In genomic region chr1:206066479-206067171, GRCh38 we compare ENCODE assay signal across 1 cellular context.
TF ChIP-seq lines count a peak whose summit lies in the region.

No MANE protein-coding gene starts in this region.

TF ChIP-seq in K562, 482 proteins besides CTCF, POLR2A, EP300 and RAD21 (continued from another document and continues in another):
- peak in 1 of 3 experiments; percentile 72; a peak in 1 of 6 replicates for TF ChIP-seq ZBTB11 (CRISPR knock-in tag; IDR thresholded peaks at IDR 0.05)
- no peak for TF ChIP-seq RFX7 (CRISPR knock-in tag; IDR thresholded peaks at IDR 0.05)
- TF ChIP-seq POLR2G (IDR thresholded peaks at IDR 0.05; ENCODE audit: low read depth, low read length) = no peak
- TF ChIP-seq VEZF1 (CRISPR knock-in tag; IDR thresholded peaks at IDR 0.05) = peak; percentile 43; the same call in 1 of the 2 replicates
- TF ChIP-seq FOXA3 (CRISPR knock-in tag; conservative IDR thresholded peaks at IDR 0.05 in 1 of 2, IDR thresholded peaks at IDR 0.05 in 1 of 2) = no peak
- TF ChIP-seq ZNF354B (CRISPR knock-in tag; IDR thresholded peaks at IDR 0.05) = no peak
- TF ChIP-seq GMEB1 (CRISPR knock-in tag; IDR thresholded peaks at IDR 0.05) = no peak
- no peak for TF ChIP-seq ZNF507 (tag; conservative IDR thresholded peaks at IDR 0.05)
- TF ChIP-seq, protein P1, sequence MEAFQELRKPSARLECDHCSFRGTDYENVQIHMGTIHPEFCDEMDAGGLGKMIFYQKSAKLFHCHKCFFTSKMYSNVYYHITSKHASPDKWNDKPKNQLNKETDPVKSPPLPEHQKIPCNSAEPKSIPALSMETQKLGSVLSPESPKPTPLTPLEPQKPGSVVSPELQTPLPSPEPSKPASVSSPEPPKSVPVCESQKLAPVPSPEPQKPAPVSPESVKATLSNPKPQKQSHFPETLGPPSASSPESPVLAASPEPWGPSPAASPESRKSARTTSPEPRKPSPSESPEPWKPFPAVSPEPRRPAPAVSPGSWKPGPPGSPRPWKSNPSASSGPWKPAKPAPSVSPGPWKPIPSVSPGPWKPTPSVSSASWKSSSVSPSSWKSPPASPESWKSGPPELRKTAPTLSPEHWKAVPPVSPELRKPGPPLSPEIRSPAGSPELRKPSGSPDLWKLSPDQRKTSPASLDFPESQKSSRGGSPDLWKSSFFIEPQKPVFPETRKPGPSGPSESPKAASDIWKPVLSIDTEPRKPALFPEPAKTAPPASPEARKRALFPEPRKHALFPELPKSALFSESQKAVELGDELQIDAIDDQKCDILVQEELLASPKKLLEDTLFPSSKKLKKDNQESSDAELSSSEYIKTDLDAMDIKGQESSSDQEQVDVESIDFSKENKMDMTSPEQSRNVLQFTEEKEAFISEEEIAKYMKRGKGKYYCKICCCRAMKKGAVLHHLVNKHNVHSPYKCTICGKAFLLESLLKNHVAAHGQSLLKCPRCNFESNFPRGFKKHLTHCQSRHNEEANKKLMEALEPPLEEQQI (IDR thresholded peaks at IDR 0.05) = no peak
- no peak for TF ChIP-seq SRSF1 (IDR thresholded peaks at IDR 0.05; ENCODE audit: low read depth, low read length)
- TF ChIP-seq, protein P2, sequence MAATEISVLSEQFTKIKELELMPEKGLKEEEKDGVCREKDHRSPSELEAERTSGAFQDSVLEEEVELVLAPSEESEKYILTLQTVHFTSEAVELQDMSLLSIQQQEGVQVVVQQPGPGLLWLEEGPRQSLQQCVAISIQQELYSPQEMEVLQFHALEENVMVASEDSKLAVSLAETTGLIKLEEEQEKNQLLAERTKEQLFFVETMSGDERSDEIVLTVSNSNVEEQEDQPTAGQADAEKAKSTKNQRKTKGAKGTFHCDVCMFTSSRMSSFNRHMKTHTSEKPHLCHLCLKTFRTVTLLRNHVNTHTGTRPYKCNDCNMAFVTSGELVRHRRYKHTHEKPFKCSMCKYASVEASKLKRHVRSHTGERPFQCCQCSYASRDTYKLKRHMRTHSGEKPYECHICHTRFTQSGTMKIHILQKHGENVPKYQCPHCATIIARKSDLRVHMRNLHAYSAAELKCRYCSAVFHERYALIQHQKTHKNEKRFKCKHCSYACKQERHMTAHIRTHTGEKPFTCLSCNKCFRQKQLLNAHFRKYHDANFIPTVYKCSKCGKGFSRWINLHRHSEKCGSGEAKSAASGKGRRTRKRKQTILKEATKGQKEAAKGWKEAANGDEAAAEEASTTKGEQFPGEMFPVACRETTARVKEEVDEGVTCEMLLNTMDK (IDR thresholded peaks at IDR 0.05; ENCODE audit: borderline replicate concordance, insufficient read depth, low read depth, low read length, poor library complexity, severe bottlenecking) = no peak
- TF ChIP-seq MLLT1 (IDR thresholded peaks at IDR 0.05) = peak in 1 of 2 experiments; percentile 84; a peak in 1 of 4 replicates
- peak; percentile 95 for TF ChIP-seq CBFA2T3 (IDR thresholded peaks at IDR 0.05)
- TF ChIP-seq MGA (IDR thresholded peaks at IDR 0.05) = no peak
- TF ChIP-seq SMARCE1 (IDR thresholded peaks at IDR 0.05) = peak; percentile 75; the same call in 1 of the 2 replicates
- no peak for TF ChIP-seq RBM34 (IDR thresholded peaks at IDR 0.05; ENCODE audit: borderline replicate concordance, insufficient read depth, low read length)
- TF ChIP-seq ZNF785 (CRISPR knock-in tag; IDR thresholded peaks at IDR 0.05) = no peak
- no peak for TF ChIP-seq PTBP1 (IDR thresholded peaks at IDR 0.05; ENCODE audit: low read depth, low read length)
- TF ChIP-seq GTF2E2 (tag; IDR thresholded peaks at IDR 0.05) = no peak
- peak; percentile 43; the same call in 1 of the 2 replicates for TF ChIP-seq ZKSCAN8 (CRISPR knock-in tag; IDR thresholded peaks at IDR 0.05)
- 0 out of 4 replicates have a peak, but pooled peaks of 1 of the 2 experiments have one; percentile 26 for TF ChIP-seq MNT (conservative IDR thresholded peaks at IDR 0.05)
- TF ChIP-seq, protein P3, sequence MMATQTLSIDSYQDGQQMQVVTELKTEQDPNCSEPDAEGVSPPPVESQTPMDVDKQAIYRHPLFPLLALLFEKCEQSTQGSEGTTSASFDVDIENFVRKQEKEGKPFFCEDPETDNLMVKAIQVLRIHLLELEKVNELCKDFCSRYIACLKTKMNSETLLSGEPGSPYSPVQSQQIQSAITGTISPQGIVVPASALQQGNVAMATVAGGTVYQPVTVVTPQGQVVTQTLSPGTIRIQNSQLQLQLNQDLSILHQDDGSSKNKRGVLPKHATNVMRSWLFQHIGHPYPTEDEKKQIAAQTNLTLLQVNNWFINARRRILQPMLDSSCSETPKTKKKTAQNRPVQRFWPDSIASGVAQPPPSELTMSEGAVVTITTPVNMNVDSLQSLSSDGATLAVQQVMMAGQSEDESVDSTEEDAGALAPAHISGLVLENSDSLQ (IDR thresholded peaks at IDR 0.05) = peak; percentile 50
